ENCODE assay signal across 1 cellular context in genomic region chr9:85716031-85716877, GRCh38.
TF ChIP-seq lines count a peak whose summit lies in the region.

No MANE protein-coding gene starts in this region.

TF ChIP-seq in GM12878, 131 proteins besides CTCF, POLR2A, EP300 and RAD21 (continued from another document):
- TF ChIP-seq BCLAF1 (IDR thresholded peaks at IDR 0.05), result no peak
- TF ChIP-seq SIX5 (IDR thresholded peaks at IDR 0.05; ENCODE audit: low read depth, low read length, severe bottlenecking), result no peak
- TF ChIP-seq BCL11A (IDR thresholded peaks at IDR 0.05; ENCODE audit: low read depth, low read length), result no peak
- TF ChIP-seq ZNF384 (IDR thresholded peaks at IDR 0.05; ENCODE audit: borderline replicate concordance, low read depth, low read length), result no peak
- TF ChIP-seq POLR2AphosphoS2 (IDR thresholded peaks at IDR 0.05; ENCODE audit: low read depth, low read length), result no peak
- TF ChIP-seq BHLHE40 (IDR thresholded peaks at IDR 0.05; ENCODE audit: borderline replicate concordance in 1 of 2, low read depth in 2 of 2, low read length in 1 of 2), result no peak
- 0 out of 2 replicates have a peak, but pooled peaks have one; percentile 33 for TF ChIP-seq NR2F1 (conservative IDR thresholded peaks at IDR 0.05)
- no peak for TF ChIP-seq USF1 (IDR thresholded peaks at IDR 0.05; ENCODE audit: borderline replicate concordance, extremely low read length, insufficient read depth, low read depth, low read length)
- TF ChIP-seq FOXK2 (IDR thresholded peaks at IDR 0.05), result no peak
- no peak for TF ChIP-seq MEF2B (IDR thresholded peaks at IDR 0.05; ENCODE audit: partially characterized antibody, poor library complexity, severe bottlenecking)
- no peak for TF ChIP-seq SMAD5 (IDR thresholded peaks at IDR 0.05; ENCODE audit: low read depth)
- TF ChIP-seq ASH2L (IDR thresholded peaks at IDR 0.05; ENCODE audit: borderline replicate concordance, low read depth), result no peak
- no peak for TF ChIP-seq E4F1 (IDR thresholded peaks at IDR 0.05; ENCODE audit: borderline replicate concordance, partially characterized antibody)
